35 cellular contexts compared by ENCODE assay signal in the genomic region with DNA sequence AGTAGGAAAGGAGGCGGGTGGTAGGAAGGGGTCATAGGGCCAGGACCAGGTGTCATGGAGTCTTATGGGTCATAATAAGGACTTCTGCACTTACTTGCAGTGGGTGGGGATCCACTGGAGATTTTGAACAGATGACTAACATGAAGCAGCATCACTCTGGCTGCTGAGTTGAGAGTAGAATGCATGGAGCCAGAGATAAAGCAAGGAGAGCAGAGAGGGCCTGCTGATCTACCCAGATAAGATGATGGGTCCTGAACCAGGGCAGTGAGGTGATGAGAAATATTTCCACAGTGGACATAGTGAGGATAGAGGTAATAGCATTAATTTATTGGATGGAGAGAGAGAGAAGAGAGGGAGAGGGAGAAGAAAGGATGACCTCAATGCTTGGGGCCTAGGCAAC.
"Had no signal": no experiment of that assay in that cellular context is flagged by ENCODE, and none has a peak within 500 bp of the region (broad histone marks: within the 10 kb centered on the region; RNA-seq: fewer than 3 reads in every experiment).

No MANE protein-coding gene starts in this region.

- H3K4me3 ChIP-seq: MG63 had no signal

- H3K27me3 ChIP-seq: MG63 had no signal

- H3K36me3 ChIP-seq: MG63 had no signal

- DNase-seq: Karpas-422, Kasumi-1, MG63, MM.1S, MV-4-11, NCI-H1048, NCI-H1092, NCI-H1092 treated with DMSO at 0.1 percent for 48 hours, NCI-H1105, NCI-H1105 treated with DMSO at 0.1 percent for 48 hours, NCI-H1417, NCI-H1417 treated with DMSO at 0.1 percent for 48 hours, NCI-H1436, NCI-H1436 treated with DMSO at 0.1 percent for 48 hours, NCI-H146, NCI-H1694, NCI-H1694 treated with DMSO at 0.1 percent for 48 hours, NCI-H187, NCI-H187 treated with DMSO at 0.1 percent for 48 hours, NCI-H1930, NCI-H2029, NCI-H2029 treated with DMSO at 0.1 percent for 48 hours, NCI-H2081, NCI-H2081 treated with DMSO at 0.1 percent for 48 hours, NCI-H2107, NCI-H2171, NCI-H2171 treated with DMSO at 0.1 percent for 48 hours, NCI-H2227 treated with DMSO at 0.1 percent for 48 hours, NCI-H226, NCI-H345, NCI-H446, NCI-H446 treated with DMSO at 0.1 percent for 48 hours, NCI-H510A, NCI-H510A treated with DMSO at 0.1 percent for 48 hours, NCI-H524 had no signal

- H3K9me3 ChIP-seq: MG63 had no signal
